In the genomic region with DNA sequence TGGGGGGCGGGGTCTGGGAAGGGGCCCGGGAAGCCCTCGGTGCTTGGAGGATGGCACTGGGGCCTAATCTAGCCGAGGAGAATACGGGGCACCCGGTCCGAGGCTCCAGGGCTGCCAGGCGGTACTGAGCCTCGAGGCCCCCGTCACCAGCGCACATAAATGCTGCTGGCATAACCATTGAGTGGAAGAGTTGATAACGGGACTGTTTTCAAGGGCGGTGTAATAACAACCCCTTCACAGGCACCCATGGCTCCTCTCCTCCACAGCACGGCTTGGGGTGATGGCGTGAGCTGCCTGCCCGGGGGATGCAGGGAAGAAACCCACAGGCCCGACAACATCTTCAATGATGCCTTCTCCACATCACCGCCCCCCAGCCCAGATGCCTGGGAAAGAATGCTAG, we compare ENCODE assay signal across 40 cellular contexts.
"Had no signal": no experiment of that assay in that cellular context is flagged by ENCODE, and none has a peak within 500 bp of the region (broad histone marks: within the 10 kb centered on the region; RNA-seq: fewer than 3 reads in every experiment).

No MANE protein-coding gene starts in this region.

- H3K4me3 ChIP-seq: adrenal gland, ascending aorta, body of pancreas, breast epithelium, cardiac muscle cell had no signal

- H3K36me3 Mint-ChIP-seq: activated naive CD4-positive, alpha-beta T cell treated with anti-CD3 and anti-CD28 coated beads, Interleukin-2, amount 10 ng/mL, durations not matched to agents 7 days and 5 days; activated naive CD4-positive, alpha-beta T cell treated with anti-CD3 and anti-CD28 coated beads, Interleukin-2, amount 50 U/mL, for 24 hours; activated naive CD4-positive, alpha-beta T cell treated with anti-CD3 and anti-CD28 coated beads, Interleukin-2, amount 50 U/mL, for 72 hours; activated naive CD8-positive, alpha-beta T cell; activated naive CD8-positive, alpha-beta T cell treated with anti-CD3 and anti-CD28 coated beads for 36 hours; activated naive CD8-positive, alpha-beta T cell treated with anti-CD3 and anti-CD28 coated beads, Interleukin-2, amount 10 ng/mL, durations not matched to agents 7 days and 5 days; brain had no signal

- H3K4me3 Mint-ChIP-seq: activated naive CD4-positive, alpha-beta T cell treated with anti-CD3 and anti-CD28 coated beads for 36 hours; activated naive CD4-positive, alpha-beta T cell treated with anti-CD3 and anti-CD28 coated beads, Interleukin-2, amount 10 ng/mL, durations not matched to agents 7 days and 5 days; activated naive CD4-positive, alpha-beta T cell treated with anti-CD3 and anti-CD28 coated beads, Interleukin-2, amount 50 U/mL, for 24 hours; activated naive CD8-positive, alpha-beta T cell; activated naive CD8-positive, alpha-beta T cell treated with anti-CD3 and anti-CD28 coated beads for 36 hours; activated naive CD8-positive, alpha-beta T cell treated with anti-CD3 and anti-CD28 coated beads, Interleukin-2, amount 10 ng/mL, durations not matched to agents 7 days and 5 days; activated naive CD8-positive, alpha-beta T cell treated with anti-CD3 and anti-CD28 coated beads, Interleukin-2, amount 50 U/mL, for 24 hours; activated T-cell treated with anti-CD3 and anti-CD28 coated beads, Interleukin-2, amount 50 U/mL, for 24 hours; activated T-cell treated with anti-CD3 and anti-CD28 coated beads, Interleukin-2, amount 50 U/mL, for 4 hours; activated T-cell treated with anti-CD3 and anti-CD28 coated beads, Interleukin-2, amount 50 U/mL, for 72 hours; activated T-helper 1 cell treated with anti-CD3 and anti-CD28 coated beads, Interleukin-12 subunit alpha, Interleukin-12 subunit beta, Interleukin-2, Interleukin-4 antibody, amounts not matched to agents 30 ng/mL and 10 ng/mL and 1 ng/mL, durations not matched to agents 14 hours and 24 hours and 36 hours; activated T-helper 17 cell treated with anti-CD3 and anti-CD28 coated beads, Interleukin-2, amount 50 U/mL, for 72 hours; brain; central memory CD8-positive, alpha-beta T cell had no signal

- H3K9me3 Mint-ChIP-seq: activated naive CD4-positive, alpha-beta T cell treated with anti-CD3 and anti-CD28 coated beads for 36 hours; activated naive CD4-positive, alpha-beta T cell treated with anti-CD3 and anti-CD28 coated beads, Interleukin-2, amount 10 ng/mL, durations not matched to agents 7 days and 5 days; activated naive CD4-positive, alpha-beta T cell treated with anti-CD3 and anti-CD28 coated beads, Interleukin-2, amount 50 U/mL, for 24 hours; activated naive CD4-positive, alpha-beta T cell treated with anti-CD3 and anti-CD28 coated beads, Interleukin-2, amount 50 U/mL, for 72 hours; activated naive CD8-positive, alpha-beta T cell treated with anti-CD3 and anti-CD28 coated beads for 36 hours; activated naive CD8-positive, alpha-beta T cell treated with anti-CD3 and anti-CD28 coated beads, Interleukin-2, amount 10 ng/mL, durations not matched to agents 7 days and 5 days; activated naive CD8-positive, alpha-beta T cell treated with anti-CD3 and anti-CD28 coated beads, Interleukin-2, amount 50 U/mL, for 24 hours; activated T-cell treated with anti-CD3 and anti-CD28 coated beads, Interleukin-2, amount 50 U/mL, for 24 hours; activated T-cell treated with anti-CD3 and anti-CD28 coated beads, Interleukin-2, amount 50 U/mL, for 4 hours; activated T-cell treated with anti-CD3 and anti-CD28 coated beads, Interleukin-2, amount 50 U/mL, for 72 hours; activated T-helper 1 cell treated with anti-CD3 and anti-CD28 coated beads, Interleukin-12 subunit alpha, Interleukin-12 subunit beta, Interleukin-2, Interleukin-4 antibody, amounts not matched to agents 30 ng/mL and 10 ng/mL and 1 ng/mL, durations not matched to agents 14 hours and 24 hours and 36 hours; activated T-helper 17 cell treated with anti-CD3 and anti-CD28 coated beads, Interleukin-2, amount 50 U/mL, for 72 hours; activated T-helper 2 cell treated with anti-CD3 and anti-CD28 coated beads, Interferon-gamma antibody, Interleukin-2, Interleukin-4, amounts not matched to agents 10 μg/mL and 5 μg/mL and 100 μg/mL, durations not matched to agents 14 hours and 24 hours and 36 hours; brain; central memory CD8-positive, alpha-beta T cell had no signal

- H3K4me1 ChIP-seq: adrenal gland had no signal

- H3K4me1 Mint-ChIP-seq: activated naive CD4-positive, alpha-beta T cell treated with anti-CD3 and anti-CD28 coated beads, Interleukin-2, amount 10 ng/mL, durations not matched to agents 7 days and 5 days; activated naive CD8-positive, alpha-beta T cell treated with anti-CD3 and anti-CD28 coated beads, Interleukin-2, amount 10 ng/mL, durations not matched to agents 7 days and 5 days had no signal

- H3K27ac ChIP-seq: adrenal gland, ascending aorta, body of pancreas, brain microvascular endothelial cell, breast epithelium, cardiac muscle cell had no signal

- H3K36me3 ChIP-seq: adrenal gland, ascending aorta, brain microvascular endothelial cell, breast epithelium, cardiac muscle cell had no signal

- DNase-seq: activated effector memory CD4-positive, alpha-beta T cell treated with anti-CD3 and anti-CD28 coated beads, Interleukin-2, amount 50 U/mL, for 16 hours; activated effector memory CD4-positive, alpha-beta T cell treated with Interleukin-2 at 50 U/mL for 16 hours; activated gamma-delta T cell; activated gamma-delta T cell treated with Interleukin-2 at 50 U/mL for 16 hours; activated naive CD4-positive, alpha-beta T cell; activated naive CD4-positive, alpha-beta T cell treated with anti-CD3 and anti-CD28 coated beads for 36 hours; activated naive CD4-positive, alpha-beta T cell treated with anti-CD3 and anti-CD28 coated beads, Interleukin-2, amount 10 ng/mL, durations not matched to agents 7 days and 5 days; activated naive CD4-positive, alpha-beta T cell treated with anti-CD3 and anti-CD28 coated beads, Interleukin-2, amount 50 U/mL, for 16 hours; activated naive CD4-positive, alpha-beta T cell treated with Interleukin-2 at 50 U/mL for 16 hours; activated naive CD8-positive, alpha-beta T cell treated with anti-CD3 and anti-CD28 coated beads for 36 hours; activated naive CD8-positive, alpha-beta T cell treated with anti-CD3 and anti-CD28 coated beads, Interleukin-2, amount 10 ng/mL, durations not matched to agents 7 days and 5 days; activated naive CD8-positive, alpha-beta T cell treated with anti-CD3 and anti-CD28 coated beads, Interleukin-2, amount 50 U/mL, for 24 hours; activated T-cell treated with anti-CD3 and anti-CD28 coated beads, Interleukin-2, amount 50 U/mL, for 1 hour; activated T-cell treated with anti-CD3 and anti-CD28 coated beads, Interleukin-2, amount 50 U/mL, for 24 hours; activated T-cell treated with anti-CD3 and anti-CD28 coated beads, Interleukin-2, amount 50 U/mL, for 4 hours; activated T-cell treated with anti-CD3 and anti-CD28 coated beads, Interleukin-2, amount 50 U/mL, for 48 hours; activated T-cell treated with anti-CD3 and anti-CD28 coated beads, Interleukin-2, amount 50 U/mL, for 72 hours; adrenal gland; amniotic stem cell; amygdala; anterior cingulate cortex; aorta; body of pancreas; brain microvascular endothelial cell; caudate nucleus; central memory CD4-positive, alpha-beta T cell; cerebellar nuclear complex had no signal

- H3K9me3 ChIP-seq: adrenal gland, ascending aorta, body of pancreas, breast epithelium had no signal

- ATAC-seq: activated naive CD4-positive, alpha-beta T cell treated with anti-CD3 and anti-CD28 coated beads, Interleukin-2, amount 50 U/mL, for 72 hours; activated naive CD8-positive, alpha-beta T cell treated with anti-CD3 and anti-CD28 coated beads, Interleukin-2, amount 50 U/mL, for 24 hours; activated T-cell treated with anti-CD3 and anti-CD28 coated beads, Interleukin-2, amount 50 U/mL, for 4 hours; activated T-cell treated with anti-CD3 and anti-CD28 coated beads, Interleukin-2, amount 50 U/mL, for 72 hours; activated T-helper 17 cell treated with anti-CD3 and anti-CD28 coated beads, Interleukin-2, amount 50 U/mL, for 72 hours; body of pancreas had no signal

- H3K27ac Mint-ChIP-seq: activated naive CD4-positive, alpha-beta T cell treated with anti-CD3 and anti-CD28 coated beads for 36 hours; activated naive CD4-positive, alpha-beta T cell treated with anti-CD3 and anti-CD28 coated beads, Interleukin-2, amount 10 ng/mL, durations not matched to agents 7 days and 5 days; activated naive CD4-positive, alpha-beta T cell treated with anti-CD3 and anti-CD28 coated beads, Interleukin-2, amount 50 U/mL, for 24 hours; activated naive CD4-positive, alpha-beta T cell treated with anti-CD3 and anti-CD28 coated beads, Interleukin-2, amount 50 U/mL, for 72 hours; activated naive CD8-positive, alpha-beta T cell; activated naive CD8-positive, alpha-beta T cell treated with anti-CD3 and anti-CD28 coated beads for 36 hours; activated naive CD8-positive, alpha-beta T cell treated with anti-CD3 and anti-CD28 coated beads, Interleukin-2, amount 10 ng/mL, durations not matched to agents 7 days and 5 days; activated naive CD8-positive, alpha-beta T cell treated with anti-CD3 and anti-CD28 coated beads, Interleukin-2, amount 50 U/mL, for 24 hours; activated T-cell treated with anti-CD3 and anti-CD28 coated beads, Interleukin-2, amount 50 U/mL, for 24 hours; activated T-cell treated with anti-CD3 and anti-CD28 coated beads, Interleukin-2, amount 50 U/mL, for 72 hours; activated T-helper 1 cell treated with anti-CD3 and anti-CD28 coated beads, Interleukin-12 subunit alpha, Interleukin-12 subunit beta, Interleukin-2, Interleukin-4 antibody, amounts not matched to agents 30 ng/mL and 10 ng/mL and 1 ng/mL, durations not matched to agents 14 hours and 24 hours and 36 hours; activated T-helper 17 cell treated with anti-CD3 and anti-CD28 coated beads, Interleukin-2, amount 50 U/mL, for 72 hours; activated T-helper 2 cell treated with anti-CD3 and anti-CD28 coated beads, Interferon-gamma antibody, Interleukin-2, Interleukin-4, amounts not matched to agents 10 μg/mL and 5 μg/mL and 100 μg/mL, durations not matched to agents 14 hours and 24 hours and 36 hours had no signal

- H3K27me3 ChIP-seq: adrenal gland, ascending aorta had no signal

- FAIRE-seq: astrocyte, bronchial epithelial cell had no signal
